In genomic region chr7:142595816-142596516, GRCh38 we compare ENCODE assay signal across 2 cellular contexts.
TF ChIP-seq lines count a peak whose summit lies in the region.

No MANE protein-coding gene starts in this region.

TF ChIP-seq in IMR-90, 13 proteins besides CTCF, POLR2A, EP300 and RAD21:
- TF ChIP-seq CEBPB (IDR thresholded peaks at IDR 0.05; ENCODE audit: low read depth, low read length) (no peak), MXI1 (IDR thresholded peaks at IDR 0.05; ENCODE audit: borderline replicate concordance, low read depth, low read length) (no peak)
- TF ChIP-seq, protein P1, sequence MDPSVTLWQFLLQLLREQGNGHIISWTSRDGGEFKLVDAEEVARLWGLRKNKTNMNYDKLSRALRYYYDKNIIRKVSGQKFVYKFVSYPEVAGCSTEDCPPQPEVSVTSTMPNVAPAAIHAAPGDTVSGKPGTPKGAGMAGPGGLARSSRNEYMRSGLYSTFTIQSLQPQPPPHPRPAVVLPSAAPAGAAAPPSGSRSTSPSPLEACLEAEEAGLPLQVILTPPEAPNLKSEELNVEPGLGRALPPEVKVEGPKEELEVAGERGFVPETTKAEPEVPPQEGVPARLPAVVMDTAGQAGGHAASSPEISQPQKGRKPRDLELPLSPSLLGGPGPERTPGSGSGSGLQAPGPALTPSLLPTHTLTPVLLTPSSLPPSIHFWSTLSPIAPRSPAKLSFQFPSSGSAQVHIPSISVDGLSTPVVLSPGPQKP (IDR thresholded peaks at IDR 0.05; ENCODE audit: borderline replicate concordance, low read depth, low read length): no peak
- TF ChIP-seq, protein P2, sequence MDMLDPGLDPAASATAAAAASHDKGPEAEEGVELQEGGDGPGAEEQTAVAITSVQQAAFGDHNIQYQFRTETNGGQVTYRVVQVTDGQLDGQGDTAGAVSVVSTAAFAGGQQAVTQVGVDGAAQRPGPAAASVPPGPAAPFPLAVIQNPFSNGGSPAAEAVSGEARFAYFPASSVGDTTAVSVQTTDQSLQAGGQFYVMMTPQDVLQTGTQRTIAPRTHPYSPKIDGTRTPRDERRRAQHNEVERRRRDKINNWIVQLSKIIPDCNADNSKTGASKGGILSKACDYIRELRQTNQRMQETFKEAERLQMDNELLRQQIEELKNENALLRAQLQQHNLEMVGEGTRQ (IDR thresholded peaks at IDR 0.05; ENCODE audit: low read depth, low read length): no peak
TF ChIP-seq in IMR-90: peak in this region for 0.

TF ChIP-seq in endothelial cell of umbilical vein, 7 proteins besides CTCF, POLR2A, EP300 and RAD21:
- TF ChIP-seq MYC (IDR thresholded peaks at IDR 0.05; ENCODE audit: low read depth, low read length) (no peak), GATA2 (IDR thresholded peaks at IDR 0.05; ENCODE audit: insufficient read depth, insufficient read length, low read depth, low read length) (no peak), FOS (IDR thresholded peaks at IDR 0.05; ENCODE audit: borderline replicate concordance, insufficient read depth, low read length) (no peak), MAX (IDR thresholded peaks at IDR 0.05; ENCODE audit: insufficient read depth, insufficient read length) (no peak), EZH2 (IDR thresholded peaks at IDR 0.05; ENCODE audit: borderline replicate concordance, low read depth, low read length, severe bottlenecking) (no peak), JUN (IDR thresholded peaks at IDR 0.05; ENCODE audit: borderline replicate concordance, insufficient read depth, insufficient read length, low read depth) (no peak), POLR2AphosphoS5 (IDR thresholded peaks at IDR 0.05; ENCODE audit: insufficient read depth, low read depth, low read length) (no peak)
